Comparison of ENCODE assay signal across 8 cellular contexts in genomic region chr1:33346921-33347649, GRCh38. TPM values are rescaled to one million over a fixed set of nuclear protein-coding genes. Genes with fewer than 3 reads are reported as not detected.
DNase-seq lines count a peak whose midpoint lies in the region; ATAC-seq and TF ChIP-seq lines count a peak whose summit lies in the region.

No MANE protein-coding gene starts in this region.

- no peak overlapping the region for H4K8ac ChIP-seq in mesenchymal stem cell (ENCODE audit: low read length)

- H4K91ac ChIP-seq in mesenchymal stem cell (ENCODE audit: low read length) = peak overlapping the region; percentile 79

- peak overlapping the region; percentile 89 for H3K27ac Mint-ChIP-seq in type B pancreatic cell

- peak overlapping the region in 1 of 2 experiments; percentile 87 for H3K14ac ChIP-seq in mesenchymal stem cell (ENCODE audit: low read length in 2 of 2)

- peak overlapping the region; percentile 97 for H3K4me3 ChIP-seq in PC-3 (ENCODE audit: low read length)
- peak overlapping the region; percentile 66 for H3K4me3 ChIP-seq in colonic mucosa
- H3K4me3 ChIP-seq in mesenchymal stem cell (ENCODE audit: insufficient read depth in 1 of 2, low read depth in 1 of 2, low read length in 2 of 2) = peak overlapping the region in 1 of 2 experiments; percentile 93

- H3K9me3 Mint-ChIP-seq in type B pancreatic cell = no peaks in the 10 kb centered on the region

- H3K36me3 ChIP-seq in PC-3 (ENCODE audit: low read depth, low read length) (peaks cover 45% of the 10 kb centered on the region), colonic mucosa (no peaks in the 10 kb centered on the region), mesenchymal stem cell (ENCODE audit: control insufficient read depth in 1 of 2, insufficient read depth in 2 of 2, low read depth in 1 of 2, low read length in 2 of 2) (peaks cover 6 to 56% of the 10 kb centered on the region in 2 experiments)

- H3K79me1 ChIP-seq in mesenchymal stem cell (replicated peaks; ENCODE audit: low read length, poor library complexity, severe bottlenecking) = no peaks in the 10 kb centered on the region

- H3K27me3 ChIP-seq in PC-3 (ENCODE audit: low read length) (no peaks in the 10 kb centered on the region), colonic mucosa (no peaks in the 10 kb centered on the region), mesenchymal stem cell (ENCODE audit: control insufficient read depth in 1 of 2, insufficient read depth in 1 of 2, low read length in 2 of 2) (no peaks in the 10 kb centered on the region)

- H3K9me3 ChIP-seq in PC-3 (ENCODE audit: low read length) = no peaks in the 10 kb centered on the region
- H3K9me3 ChIP-seq in colonic mucosa = no peaks in the 10 kb centered on the region
- no peaks in the 10 kb centered on the region for H3K9me3 ChIP-seq in mesenchymal stem cell (ENCODE audit: control insufficient read depth, low read length)

- H3K36me3 Mint-ChIP-seq in type B pancreatic cell = peaks cover 19% of the 10 kb centered on the region

- CTCF ChIA-PET in PC-3 (lab: Charles Lee) = no interaction called here

- no peak overlapping the region for H2AFZ ChIP-seq in PC-3 (ENCODE audit: low read length)
- no peak overlapping the region for H2AFZ ChIP-seq in mesenchymal stem cell (ENCODE audit: low read depth, low read length)

- peak; percentile 44 for ATAC-seq in PC-3
- ATAC-seq in HG03571 (IDR thresholded peaks at IDR 0.05; ENCODE audit: unreplicated experiment) = no peak
- ATAC-seq in HG02938 (IDR thresholded peaks at IDR 0.05; ENCODE audit: unreplicated experiment) = no peak

- DNase-seq in GM04504 (ENCODE audit: low read depth) (peak; percentile 88), PC-3 (peak; percentile 94), colonic mucosa (peak; percentile 63), mesenchymal stem cell (peak; percentile 97), type B pancreatic cell (ENCODE audit: extremely low spot score, unreplicated experiment) (no peak)
- DNase-seq in activated CD4-positive, alpha-beta T cell treated with anti-CD3 and anti-CD28 coated beads, Interleukin-2, amount 50 U/mL, for 4 hours = no peak

- H3F3A ChIP-seq in PC-3 (ENCODE audit: low read length, unreplicated experiment) = peaks cover 4% of the 10 kb centered on the region

- H3K4me2 ChIP-seq in PC-3 (ENCODE audit: low read length) (peak overlapping the region; percentile 90), mesenchymal stem cell (ENCODE audit: low read length, poor library complexity, severe bottlenecking) (peak overlapping the region; percentile 97)

- H2AK5ac ChIP-seq in mesenchymal stem cell (ENCODE audit: low read length, severe bottlenecking) = peak overlapping the region; percentile 84

- peaks cover 69% of the 10 kb centered on the region for H3K4me1 ChIP-seq in PC-3 (ENCODE audit: insufficient read depth, low read length)
- H3K4me1 ChIP-seq in colonic mucosa = peaks cover 28% of the 10 kb centered on the region
- H3K4me1 ChIP-seq in mesenchymal stem cell (ENCODE audit: control insufficient read depth, insufficient read depth, low read depth, low read length) = peaks cover 18% of the 10 kb centered on the region

- H3K4me3 Mint-ChIP-seq in type B pancreatic cell = peak overlapping the region; percentile 92

- peak overlapping the region; percentile 63 for H2BK5ac ChIP-seq in mesenchymal stem cell (ENCODE audit: low read depth, low read length, poor library complexity, severe bottlenecking)

- peak overlapping the region; percentile 87 for H2BK120ac ChIP-seq in mesenchymal stem cell (ENCODE audit: low read depth, low read length)

- H3K27me3 Mint-ChIP-seq in type B pancreatic cell = no peaks in the 10 kb centered on the region

- no peak overlapping the region for H3K23ac ChIP-seq in mesenchymal stem cell (ENCODE audit: low read length in 2 of 2)

- TF ChIP-seq CTCF in PC-3 (conservative IDR thresholded peaks at IDR 0.05; ENCODE audit: low read depth, low read length) (no peak), colonic mucosa (IDR thresholded peaks at IDR 0.05) (no peak), type B pancreatic cell (conservative IDR thresholded peaks at IDR 0.05) (no peak)

- POLR2A ChIA-PET in PC-3 (lab: Charles Lee; ENCODE audit: unreplicated experiment) = interaction anchor here (0.7 kb wide), 1 partner anchor 74 kb away, joined by 4 read pairs; no protein-coding TSS in a partner anchor

- 2% methylated on average over 1 of the region's 2 CpGs for WGBS in mesenchymal stem cell

- peak overlapping the region; percentile 56 to 94 for H3K4ac ChIP-seq in mesenchymal stem cell (ENCODE audit: low read depth in 1 of 2, low read length in 2 of 2)

- H3K79me2 ChIP-seq in PC-3 (ENCODE audit: low read length) = peaks cover 95% of the 10 kb centered on the region

- peaks cover 41% of the 10 kb centered on the region for H4K20me1 ChIP-seq in PC-3 (ENCODE audit: low read length)

- TSS peak; percentile 80 for BruUV-seq in PC-3 (replicated peaks; lab: Mats Ljungman, UMichigan)

- peak overlapping the region; percentile 90 for H3K9ac ChIP-seq in PC-3 (ENCODE audit: low read length)
- H3K9ac ChIP-seq in colonic mucosa (ENCODE audit: low read depth in 2 of 2, low read length in 2 of 2) = peak overlapping the region; percentile 58 to 91
- H3K9ac ChIP-seq in mesenchymal stem cell (ENCODE audit: low read length) = peak overlapping the region; percentile 96

- H3K4me1 Mint-ChIP-seq in type B pancreatic cell (ENCODE audit: unreplicated experiment) = peaks cover 65% of the 10 kb centered on the region

- peak overlapping the region in 1 of 2 experiments; percentile 29 for H2BK12ac ChIP-seq in mesenchymal stem cell (ENCODE audit: low read length in 2 of 2)

- no peaks in the 10 kb centered on the region for H3K9me2 ChIP-seq in PC-3 (replicated peaks; ENCODE audit: low read length)

- H3K18ac ChIP-seq in mesenchymal stem cell (ENCODE audit: low read depth in 1 of 2, low read length in 2 of 2) = peak overlapping the region; percentile 67 to 85

- no peak overlapping the region for H2BK15ac ChIP-seq in mesenchymal stem cell (ENCODE audit: low read depth, poor library complexity, severe bottlenecking)

- H3K27ac ChIP-seq in PC-3 (ENCODE audit: low read length) (peak overlapping the region; percentile 94), colonic mucosa (peak overlapping the region; percentile 95), mesenchymal stem cell (ENCODE audit: low read length, poor library complexity, severe bottlenecking) (peak overlapping the region; percentile 91)

- intact Hi-C loops in PC-3 (cut with micrococcal nuclease) = loop anchor here (1.0 kb wide), 1 partner anchor 86 kb away; no protein-coding TSS in a partner anchor
- intact Hi-C loops in colonic mucosa (cut with DNase I) = no loop called here

RNA-seq across cellular contexts. Expression of gene A3GALT2, which starts 26.2 kb away (rescaled TPM):
- total RNA-seq in PC-3 (2014; rRNA removed) (0.58 TPM in 1 of 2 replicates, not detected in the other), colonic mucosa (not detected), type B pancreatic cell (ENCODE audit: low replicate concordance) (0.29 TPM in 1 of 2 replicates, not detected in the other)
- polyA plus RNA-seq in mesenchymal stem cell (2013, experiment 1 of 2) = 0.04 TPM
- polyA plus RNA-seq in mesenchymal stem cell (2013, experiment 2 of 2) = not detected

Comparison
In these comparisons a context has a peak if more than half of its experiments do, and no peak if none do; other contexts are left out.
1. DNase-seq: peak in GM04504 (single experiment), PC-3 (single experiment), colonic mucosa (single experiment) and mesenchymal stem cell (single experiment); none in type B pancreatic cell (single experiment) and activated CD4-positive, alpha-beta T cell treated with anti-CD3 and anti-CD28 coated beads, Interleukin-2, amount 50 U/mL, for 4 hours (0 of 2).
2. Peak in every context shown above with its lines, with median percentiles within 50 percentile points of each other: H3K27ac ChIP-seq and H3K9ac ChIP-seq.